ENCODE assay signal across 29 cellular contexts in the genomic region with DNA sequence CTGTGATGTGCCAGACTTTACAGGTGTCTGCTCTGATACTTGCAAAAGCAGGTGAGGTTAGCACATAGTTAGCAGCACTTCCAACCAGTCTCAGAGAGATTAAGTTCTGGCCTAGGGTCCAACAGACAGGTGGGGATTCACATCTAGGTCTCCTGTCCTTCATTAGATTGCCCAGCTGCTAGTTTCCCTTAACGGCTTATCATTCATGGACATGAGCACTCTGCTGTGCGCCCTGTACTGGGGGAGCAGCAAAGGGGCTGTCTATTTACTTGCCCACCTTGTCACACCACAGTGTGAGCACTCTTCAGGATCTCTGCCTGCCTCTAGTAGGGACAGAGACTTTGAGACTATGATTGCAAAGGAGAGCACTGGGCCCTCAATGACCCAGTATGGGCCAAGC. TPM values are rescaled to one million over a fixed set of nuclear protein-coding genes. Genes with fewer than 3 reads are reported as not detected.
"Had no signal": no experiment of that assay in that cellular context is flagged by ENCODE, and none has a peak within 500 bp of the region (broad histone marks: within the 10 kb centered on the region; RNA-seq: fewer than 3 reads in every experiment).

No MANE protein-coding gene starts in this region.

- H3K4me3 Mint-ChIP-seq: activated B cell treated with CpG ODN at 0.5 μM for 24 hours; activated CD4-positive, alpha-beta memory T cell treated with anti-CD3 and anti-CD28 coated beads for 36 hours; activated naive CD4-positive, alpha-beta T cell treated with anti-CD3 and anti-CD28 coated beads, Interleukin-2, amount 10 ng/mL, durations not matched to agents 7 days and 5 days; activated naive CD8-positive, alpha-beta T cell; activated T-cell treated with anti-CD3 and anti-CD28 coated beads, Interleukin-2, amount 50 U/mL, for 4 hours had no signal

- H3K36me3 Mint-ChIP-seq: activated CD4-positive, alpha-beta memory T cell treated with anti-CD3 and anti-CD28 coated beads for 36 hours; activated naive CD4-positive, alpha-beta T cell treated with anti-CD3 and anti-CD28 coated beads, Interleukin-2, amount 10 ng/mL, durations not matched to agents 7 days and 5 days; activated naive CD8-positive, alpha-beta T cell had no signal

- H3K9me3 Mint-ChIP-seq: activated B cell treated with CpG ODN at 0.5 μM for 24 hours; activated T-cell treated with anti-CD3 and anti-CD28 coated beads, Interleukin-2, amount 50 U/mL, for 4 hours had no signal

- DNase-seq: activated B cell treated with CpG ODN at 0.5 μM for 24 hours; activated CD4-positive, alpha-beta memory T cell treated with anti-CD3 and anti-CD28 coated beads for 36 hours; activated CD4-positive, alpha-beta T cell treated with anti-CD3 and anti-CD28 coated beads for 4 hours; activated CD4-positive, alpha-beta T cell treated with anti-CD3 and anti-CD28 coated beads, Interleukin-2, amount 50 U/mL, for 1 hour; activated CD4-positive, CD25-positive, alpha-beta regulatory T cell treated with anti-CD3 and anti-CD28 coated beads, Interleukin-2, amount 50 U/mL, for 72 hours; activated effector memory CD4-positive, alpha-beta T cell treated with Interleukin-2 at 50 U/mL for 16 hours; activated naive CD4-positive, alpha-beta T cell treated with anti-CD3 and anti-CD28 coated beads, Interleukin-2, amount 10 ng/mL, durations not matched to agents 7 days and 5 days; activated T-cell treated with anti-CD3 and anti-CD28 coated beads for 4 hours; activated T-cell treated with anti-CD3 and anti-CD28 coated beads, Interleukin-2, amount 50 U/mL, for 4 hours; amniotic stem cell; Kasumi-1; KG1; MG63; NCI-H1048; NCI-H1105 treated with DMSO at 0.1 percent for 48 hours; NCI-H1436; NCI-H1694; NCI-H2029; NCI-H345; NCI-H524 treated with DMSO at 0.1 percent for 48 hours; Peyer's patch; SIG-M5; SW 1271; T-helper 1 cell; T-helper 2 cell; T-helper 9 cell had no signal

- ATAC-seq: activated T-cell treated with anti-CD3 and anti-CD28 coated beads, Interleukin-2, amount 50 U/mL, for 4 hours; Right ventricle myocardium inferior had no signal

- H3K4me1 Mint-ChIP-seq: activated B cell treated with CpG ODN at 0.5 μM for 24 hours had no signal

- H3K27ac Mint-ChIP-seq: activated B cell treated with CpG ODN at 0.5 μM for 24 hours; activated CD4-positive, alpha-beta memory T cell treated with anti-CD3 and anti-CD28 coated beads for 36 hours; activated naive CD4-positive, alpha-beta T cell treated with anti-CD3 and anti-CD28 coated beads, Interleukin-2, amount 10 ng/mL, durations not matched to agents 7 days and 5 days; activated naive CD8-positive, alpha-beta T cell had no signal

RNA-seq across cellular contexts. Expression of gene SPSB4, which starts 8.7 kb away (rescaled TPM):
- total RNA-seq: activated B cell treated with CpG ODN at 0.5 μM for 24 hours; activated CD4-positive, alpha-beta memory T cell treated with anti-CD3 and anti-CD28 coated beads for 36 hours; activated T-cell treated with anti-CD3 and anti-CD28 coated beads, Interleukin-2, amount 50 U/mL, for 4 hours; ascending aorta had no signal
